ENCODE assay signal across 18 cellular contexts in genomic region chr3:10574101-10574615, GRCh38.
DNase-seq lines count a peak whose midpoint lies in the region; FAIRE-seq and TF ChIP-seq lines count a peak whose summit lies in the region.
"Had no signal": no experiment of that assay in that cellular context is flagged by ENCODE, and none has a peak within 500 bp of the region (broad histone marks: within the 10 kb centered on the region; RNA-seq: fewer than 3 reads in every experiment).

No MANE protein-coding gene starts in this region.

- peak; percentile 52 for DNase-seq in NCI-H2171 treated with DMSO at 0.1 percent for 48 hours (lab: John Stamatoyannopoulos, UW)
- no peak for DNase-seq in NCI-H2171 (lab: John Stamatoyannopoulos, UW)
- peak; percentile 86 for DNase-seq in G401 (ENCODE audit: low spot score)
- peak; percentile 45 for DNase-seq in NCI-H2227 treated with DMSO at 0.1 percent for 48 hours (lab: John Stamatoyannopoulos, UW)
- peak; percentile 78 for DNase-seq in cerebellum (ENCODE audit: low spot score)
- DNase-seq in H54 (ENCODE audit: insufficient read length, low spot score), result no peak
- no peak for DNase-seq in MM.1S
- DNase-seq in NCI-H1105 treated with DMSO at 0.1 percent for 48 hours (lab: John Stamatoyannopoulos, UW), result no peak
- DNase-seq: ACHN; Calu3; CD4-positive, alpha-beta T cell; DMS153; DMS79 treated with DMSO at 0.1 percent for 48 hours; EL; GDM1; HCEC 1CT had no signal

- H3K4me2 ChIP-seq in MM.1S (ENCODE audit: low read depth, low read length), result no peak overlapping the region
- H3K4me2 ChIP-seq: GM23338 had no signal

- H3K9ac ChIP-seq in MM.1S (ENCODE audit: low read length), result no peak overlapping the region

- H3K4me3 ChIP-seq in MM.1S (ENCODE audit: low read length), result no peak overlapping the region
- H3K4me3 ChIP-seq: GM23338 had no signal

- no peaks in the 10 kb centered on the region for H3K79me2 ChIP-seq in MM.1S (ENCODE audit: low read length)

- no peak for TF ChIP-seq POLR2A in H54 (IDR thresholded peaks at IDR 0.05; ENCODE audit: low read depth, low read length)

- H3K4me1 ChIP-seq in MM.1S (ENCODE audit: low read length), result no peaks in the 10 kb centered on the region

- no peaks in the 10 kb centered on the region for H3F3A ChIP-seq in MM.1S (ENCODE audit: insufficient read depth, low read length)

- no peak for FAIRE-seq in H54 (lab: Jason Lieb, UNC)
- FAIRE-seq: GM12892 had no signal

- no peak for TF ChIP-seq CTCF in MM.1S (IDR thresholded peaks at IDR 0.05; ENCODE audit: low read length)

- H3K27me3 ChIP-seq in MM.1S (replicated peaks; ENCODE audit: insufficient read depth, low read length), result peaks cover 38% of the 10 kb centered on the region

- no peaks in the 10 kb centered on the region for H3K9me2 ChIP-seq in MM.1S (replicated peaks; ENCODE audit: insufficient read depth, low read length)

- H3K9me3 ChIP-seq in MM.1S (replicated peaks; ENCODE audit: insufficient read depth, low read length), result no peaks in the 10 kb centered on the region

- H4K20me1 ChIP-seq in MM.1S (ENCODE audit: insufficient read depth, low read length), result no peaks in the 10 kb centered on the region

- in situ Hi-C loops in G401 (cut with HindIII; ENCODE audit: low sequenced_read_pairs), result no loop called here

- H3K27ac ChIP-seq in MM.1S (ENCODE audit: low read length), result no peak overlapping the region

- no peaks in the 10 kb centered on the region for H3K36me3 ChIP-seq in MM.1S (replicated peaks; ENCODE audit: insufficient read depth, low read length)

- no peak overlapping the region for H2AFZ ChIP-seq in MM.1S (ENCODE audit: low read length)
- H2AFZ ChIP-seq: GM23338 had no signal

Comparison
In these comparisons a context has a peak if more than half of its experiments do, and no peak if none do; other contexts are left out.
1. DNase-seq: peak in NCI-H2171 treated with DMSO at 0.1 percent for 48 hours (single experiment), G401 (single experiment), NCI-H2227 treated with DMSO at 0.1 percent for 48 hours (single experiment) and cerebellum (single experiment); none in NCI-H2171 (single experiment), H54 (single experiment), MM.1S (single experiment) and NCI-H1105 treated with DMSO at 0.1 percent for 48 hours (single experiment).